Comparison of ENCODE assay signal across 8 cellular contexts in the genomic region with DNA sequence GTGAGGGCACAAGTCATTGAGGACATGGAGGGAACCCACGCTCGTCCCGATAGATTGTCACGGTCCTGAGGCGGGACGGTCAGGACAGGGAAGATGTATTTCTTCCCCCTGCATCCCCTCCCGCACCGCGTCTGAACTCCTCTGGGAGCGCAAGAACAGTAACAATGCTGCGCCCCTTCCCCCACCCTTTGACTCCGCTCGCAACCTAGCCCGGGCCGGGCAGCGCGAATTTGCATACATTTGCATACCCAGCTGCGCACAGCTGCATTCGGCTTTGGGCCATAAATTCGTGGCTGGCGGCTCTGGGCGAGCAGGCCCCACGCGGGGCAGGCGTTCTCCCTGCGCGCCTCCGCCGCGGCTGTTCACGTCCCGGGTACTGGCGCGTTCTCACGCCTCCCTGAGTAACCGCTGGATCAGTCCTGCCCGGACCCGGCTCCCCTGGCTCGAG. TPM values are rescaled to one million over a fixed set of nuclear protein-coding genes. Genes with fewer than 3 reads are reported as not detected.
DNase-seq lines count a peak whose midpoint lies in the region; ATAC-seq, FAIRE-seq and TF ChIP-seq lines count a peak whose summit lies in the region.

No MANE protein-coding gene starts in this region.

- H3K27me3 ChIP-seq in fibroblast of lung (ENCODE audit: control insufficient read depth, insufficient read depth, low read length) (peaks cover under 1% of the 10 kb centered on the region), ovary (no peaks in the 10 kb centered on the region)

- H2AFZ ChIP-seq in fibroblast of lung (ENCODE audit: low read length), result peak overlapping the region; percentile 72

- no peak for FAIRE-seq in GM19239 (lab: Jason Lieb, UNC)

- intact Hi-C loops in ovary (cut with DNase I), result loop anchor here in 3 of 4 donors (2.0 to 10.0 kb wide), 3 partner anchors 145 to 513 kb away; a partner anchor contains a TSS

- no peak for TF ChIP-seq CTCF in fibroblast of lung (conservative IDR thresholded peaks at IDR 0.05 in 1 of 2, IDR thresholded peaks at IDR 0.05 in 1 of 2; ENCODE audit: low read depth in 1 of 2, low read length in 2 of 2)
- no peak for TF ChIP-seq CTCF in ovary (IDR thresholded peaks at IDR 0.05)

- peak overlapping the region; percentile 35 for H3K27ac ChIP-seq in fibroblast of lung (ENCODE audit: insufficient read depth, low read length)
- no peak overlapping the region for H3K27ac ChIP-seq in ovary

- peak; percentile 36 for ATAC-seq in GM18517 (IDR thresholded peaks at IDR 0.05; ENCODE audit: unreplicated experiment)
- no peak for ATAC-seq in GM19324 (IDR thresholded peaks at IDR 0.05; ENCODE audit: low FRiP score, unreplicated experiment)

- DNase-seq in NCI-H146 treated with DMSO at 0.1 percent for 48 hours (lab: John Stamatoyannopoulos, UW; ENCODE audit: unreplicated experiment) (peak; percentile 10), fibroblast of lung (ENCODE audit: low read depth in 2 of 2) (peak in 1 of 2 donors; percentile 41), ovary (peak; percentile 48 to 76 (median 55)), GM19239 (ENCODE audit: insufficient read length, low spot score) (no peak), NCI-H748 (lab: John Stamatoyannopoulos, UW; ENCODE audit: unreplicated experiment) (no peak)
- no peak for DNase-seq in central memory CD4-positive, alpha-beta T cell

- no peaks in the 10 kb centered on the region for H3K9me3 ChIP-seq in fibroblast of lung (ENCODE audit: control insufficient read depth, insufficient read depth, low read depth, low read length)
- H3K9me3 ChIP-seq in ovary, result no peaks in the 10 kb centered on the region

- peaks cover 12% of the 10 kb centered on the region for H3K4me1 ChIP-seq in fibroblast of lung (ENCODE audit: control insufficient read depth, extremely low read depth, insufficient read depth, low read length)
- peaks cover 4% of the 10 kb centered on the region for H3K4me1 ChIP-seq in ovary (ENCODE audit: insufficient read depth)

- no peaks in the 10 kb centered on the region for H3K36me3 ChIP-seq in fibroblast of lung (ENCODE audit: control insufficient read depth, insufficient read depth, low read length)
- H3K36me3 ChIP-seq in ovary, result no peaks in the 10 kb centered on the region

- H3K79me2 ChIP-seq in fibroblast of lung (ENCODE audit: control insufficient read depth, insufficient read depth, low read length), result no peaks in the 10 kb centered on the region

- H3K4me2 ChIP-seq in fibroblast of lung (ENCODE audit: extremely low read depth, insufficient read depth, low read length), result peak overlapping the region; percentile 99

- no peak for TF ChIP-seq EP300 in ovary (IDR thresholded peaks at IDR 0.05)

- H3K4me3 ChIP-seq in fibroblast of lung (replicated peaks in 1 of 4; ENCODE audit: control extremely low read depth in 1 of 4, insufficient read depth in 1 of 4, low read depth in 3 of 4, low read length in 4 of 4), result peak overlapping the region; percentile 17 to 57 (median 52)
- peak overlapping the region; percentile 20 for H3K4me3 ChIP-seq in ovary

- H3K9ac ChIP-seq in fibroblast of lung (ENCODE audit: insufficient read depth, low read length), result no peak overlapping the region

- no peak for TF ChIP-seq POLR2A in ovary (IDR thresholded peaks at IDR 0.05)

- WGBS in ovary, 3 donors, result 2 to 3% (median 2%) methylated on average over 38 to 39 of the region's 39 CpGs

- no peaks in the 10 kb centered on the region for H4K20me1 ChIP-seq in fibroblast of lung (ENCODE audit: control insufficient read depth, extremely low read depth, insufficient read depth, low read length)

RNA-seq across cellular contexts. Expression of a gene that starts 29.0 kb away (rescaled TPM):
- 24.1 and 34.7 TPM in 2 replicates for total RNA-seq in fibroblast of lung
- 22.5 and 23.7 TPM in 2 replicates for polyA plus RNA-seq in fibroblast of lung
- polyA plus RNA-seq in fibroblast of lung (2012), result 27.6 and 33.5 TPM in 2 replicates
- polyA minus RNA-seq in fibroblast of lung (ENCODE audit: low replicate concordance), result 44.7 and 50.9 TPM in 2 replicates
- total RNA-seq in ovary, result 10 to 100 TPM; 22.8 to 32.2 (median 26.6) TPM
- 10 to 100 TPM; 17.8 to 30.2 TPM for polyA plus RNA-seq in ovary

Comparison
In these comparisons a context has a peak if more than half of its experiments do, and no peak if none do; other contexts are left out.
1. DNase-seq: peak in NCI-H146 treated with DMSO at 0.1 percent for 48 hours (single experiment) and ovary (5 of 5); none in central memory CD4-positive, alpha-beta T cell (single experiment), GM19239 (single experiment) and NCI-H748 (single experiment).